ENCODE assay signal across 23 cellular contexts in the genomic region with DNA sequence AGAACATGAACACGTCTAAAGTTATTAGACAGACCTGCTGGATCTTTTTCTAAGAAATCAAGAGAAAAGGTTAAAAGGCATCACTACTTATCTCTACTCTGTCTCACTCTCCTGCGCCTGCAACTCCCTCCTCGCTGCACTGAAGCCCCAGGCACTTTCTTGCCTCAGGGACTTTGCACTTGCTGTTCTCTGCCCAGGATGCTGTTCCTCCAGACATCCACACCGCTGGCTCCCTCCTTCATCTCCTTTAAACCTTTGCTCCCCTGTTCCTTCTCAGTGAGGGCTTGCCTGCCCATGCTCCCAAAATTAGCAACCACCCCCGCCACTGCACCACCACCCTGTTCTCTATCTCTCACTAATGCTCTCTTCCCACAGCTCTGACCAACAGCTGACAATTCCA.
"Had no signal": no experiment of that assay in that cellular context is flagged by ENCODE, and none has a peak within 500 bp of the region (broad histone marks: within the 10 kb centered on the region; RNA-seq: fewer than 3 reads in every experiment).

No MANE protein-coding gene starts in this region.

- H3K27ac ChIP-seq: colonic mucosa, dorsolateral prefrontal cortex, epithelial cell of prostate, esophagus squamous epithelium, gastrocnemius medialis, heart right ventricle, left lung, lower lobe of right lung had no signal

- H3K4me1 Mint-ChIP-seq: mesothelial cell of epicardium, naive B cell had no signal

- H3K27ac Mint-ChIP-seq: mesothelial cell of epicardium, naive B cell had no signal

- DNase-seq: colonic mucosa; dermis blood vessel endothelial cell; dorsolateral prefrontal cortex; effector CD4-positive, alpha-beta T cell; effector memory CD4-positive, alpha-beta T cell; erythroblast; esophagus squamous epithelium; foreskin fibroblast; foreskin melanocyte; gastrocnemius medialis; glutamatergic neuron; head of caudate nucleus; heart right ventricle; hippocampal formation; left cardiac atrium; left lung; left ventricle myocardium superior; lower lobe of right lung; mesenchymal stem cell; mucosa of descending colon; naive B cell had no signal

- H3K9me3 ChIP-seq: colonic mucosa, esophagus squamous epithelium, gastrocnemius medialis, heart right ventricle, left lung, lower lobe of right lung, mucosa of descending colon had no signal

- H3K4me3 ChIP-seq: colonic mucosa, dorsolateral prefrontal cortex, esophagus squamous epithelium, gastrocnemius medialis, heart right ventricle, left lung, lower lobe of right lung, mucosa of descending colon had no signal

- H3K9me3 Mint-ChIP-seq: mesothelial cell of epicardium had no signal

- H3K36me3 Mint-ChIP-seq: mesothelial cell of epicardium, naive B cell had no signal

- H3K4me1 ChIP-seq: colonic mucosa, gastrocnemius medialis, heart right ventricle, left lung, lower lobe of right lung had no signal

- H3K27me3 ChIP-seq: colonic mucosa, dorsolateral prefrontal cortex had no signal

- H3K4me3 Mint-ChIP-seq: mesothelial cell of epicardium, naive B cell had no signal

- H3K36me3 ChIP-seq: colonic mucosa, esophagus squamous epithelium, gastrocnemius medialis, heart right ventricle, left lung, lower lobe of right lung had no signal
